Comparison of ENCODE assay signal across 8 cellular contexts in genomic region chr9:19408693-19409405, GRCh38. TPM values are rescaled to one million over a fixed set of nuclear protein-coding genes. Genes with fewer than 3 reads are reported as not detected.
DNase-seq lines count a peak whose midpoint lies in the region.

TSS of gene ACER2 (plus strand) at chr9:19409009. CDS start at chr9:19409085, 76 bp downstream.

- no peaks in the 10 kb centered on the region for H3K27me3 ChIP-seq in MG63
- H3K27me3 ChIP-seq in SJCRH30, result no peaks in the 10 kb centered on the region

- intact Hi-C loops in activated naive CD4-positive, alpha-beta T cell treated with anti-CD3 and anti-CD28 coated beads for 36 hours (cut with micrococcal nuclease), result loop anchor here (1.0 to 10.0 kb wide), 8 partner anchors 29 to 1276 kb away; partner anchors contain the start of genes DENND4C, FOCAD, RPS6 and RRAGA

- peaks cover 5% of the 10 kb centered on the region for H3K4me1 ChIP-seq in SJCRH30

- H3K9me3 Mint-ChIP-seq in activated naive CD4-positive, alpha-beta T cell treated with anti-CD3 and anti-CD28 coated beads for 36 hours, result peaks cover 1% of the 10 kb centered on the region

- no peak within 1 kb of the TSS for H3K27ac ChIP-seq in SJCRH30
- H3K27ac ChIP-seq in substantia nigra (ENCODE audit: low read depth, low read length, poor library complexity, severe bottlenecking), result peak within 1 kb of the TSS; percentile 71

- H3K27ac Mint-ChIP-seq in activated naive CD4-positive, alpha-beta T cell treated with anti-CD3 and anti-CD28 coated beads for 36 hours, result no peak within 1 kb of the TSS

- peaks cover 2% of the 10 kb centered on the region for H3K36me3 Mint-ChIP-seq in activated naive CD4-positive, alpha-beta T cell treated with anti-CD3 and anti-CD28 coated beads for 36 hours (ENCODE audit: low read depth)

- H3K9me3 ChIP-seq in MG63, result no peaks in the 10 kb centered on the region
- no peaks in the 10 kb centered on the region for H3K9me3 ChIP-seq in SJCRH30 (replicated peaks)

- H3K4me1 Mint-ChIP-seq in activated naive CD4-positive, alpha-beta T cell treated with anti-CD3 and anti-CD28 coated beads for 36 hours (ENCODE audit: low read depth), result peaks cover 14% of the 10 kb centered on the region

- no peaks in the 10 kb centered on the region for H3K36me3 ChIP-seq in MG63
- H3K36me3 ChIP-seq in SJCRH30, result no peaks in the 10 kb centered on the region

- no peaks in the 10 kb centered on the region for H3K27me3 Mint-ChIP-seq in activated naive CD4-positive, alpha-beta T cell treated with anti-CD3 and anti-CD28 coated beads for 36 hours (ENCODE audit: low read depth)

- peak within 1 kb of the TSS; percentile 81 for H3K4me3 ChIP-seq in MG63
- H3K4me3 ChIP-seq in SJCRH30, result peak within 1 kb of the TSS; percentile 62

- peak within 1 kb of the TSS; percentile 87 for H3K4me3 Mint-ChIP-seq in activated naive CD4-positive, alpha-beta T cell treated with anti-CD3 and anti-CD28 coated beads for 36 hours

- CTCF ChIA-PET in activated naive CD4-positive, alpha-beta T cell treated with anti-CD3 and anti-CD28 coated beads for 36 hours (lab: Charles Lee), result interaction anchor here (1.0 kb wide), 1 partner anchor 56 kb away, joined by 6 read pairs; no protein-coding TSS in a partner anchor

- DNase-seq in GM04504 (ENCODE audit: low read depth), result peak; percentile 74
- DNase-seq in HCEC 1CT, result peak; percentile 78
- peak; percentile 97 for DNase-seq in MG63
- peak; percentile 93 for DNase-seq in SJCRH30
- DNase-seq in activated naive CD4-positive, alpha-beta T cell treated with anti-CD3 and anti-CD28 coated beads for 36 hours, result peak; percentile 94
- DNase-seq in germinal center (ENCODE audit: low spot score), result peak; percentile 93
- peak; percentile 49 for DNase-seq in non-pigmented ciliary epithelial cell (ENCODE audit: low read depth)
- peak; percentile 44 to 97 (median 83) for DNase-seq in substantia nigra (lab: John Stamatoyannopoulos, UW)

RNA-seq across cellular contexts. Expression of gene ACER2, which starts in this region (rescaled TPM):
- total RNA-seq in MG63 (2014; rRNA removed; shearing (Covaris generic); ENCODE audit: low replicate concordance), result 1.1 and 2.2 TPM in 2 replicates
- 0.43 and 0.58 TPM in 2 replicates for total RNA-seq in SJCRH30 (2014; rRNA removed; shearing (Covaris generic))
- total RNA-seq in activated naive CD4-positive, alpha-beta T cell treated with anti-CD3 and anti-CD28 coated beads for 36 hours, result 1 to 10 TPM; 2.0 to 2.2 TPM

Comparison
In these comparisons a context has a peak if more than half of its experiments do, and no peak if none do; other contexts are left out.
1. Peak in DNase-seq and H3K4me3 ChIP-seq in SJCRH30; RNA of the gene not detected or under 1 TPM.